ENCODE assay signal across 22 cellular contexts in the genomic region with DNA sequence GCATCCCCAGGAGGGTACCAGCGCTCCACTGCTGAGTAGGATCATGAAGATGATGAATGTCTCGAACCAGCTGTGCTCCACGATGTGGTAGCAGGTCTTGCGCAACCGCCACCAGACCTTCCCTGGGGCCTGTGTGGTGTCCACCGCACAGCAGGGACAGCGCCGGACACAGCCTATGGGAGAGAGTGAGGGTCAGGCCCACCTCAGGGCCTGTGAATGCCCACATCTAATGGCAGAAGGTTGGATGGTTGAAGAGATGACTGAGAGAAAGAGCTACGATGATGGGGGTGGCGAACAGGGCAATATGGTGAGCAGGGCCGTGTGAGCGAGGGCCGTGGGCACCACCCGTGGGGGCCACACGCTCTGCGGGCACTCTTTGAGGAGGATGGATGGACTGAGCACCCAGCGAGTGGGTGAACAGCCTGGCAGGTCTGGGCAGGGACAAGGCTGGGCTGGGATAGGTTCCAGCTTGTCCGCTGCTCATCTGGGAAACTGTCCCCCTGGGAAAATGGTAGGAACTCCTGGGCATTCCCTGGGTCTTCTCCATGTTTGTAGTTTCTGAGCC.
DNase-seq lines count a peak whose midpoint lies in the region; ATAC-seq and TF ChIP-seq lines count a peak whose summit lies in the region.
"Had no signal": no experiment of that assay in that cellular context is flagged by ENCODE, and none has a peak within 500 bp of the region (broad histone marks: within the 10 kb centered on the region; RNA-seq: fewer than 3 reads in every experiment).

No MANE protein-coding gene starts in this region.

- no peaks in the 10 kb centered on the region for H4K20me1 ChIP-seq in BLaER1 treated with 17β-estradiol and CSF1 and Interleukin-3, amounts not matched to agents 10 nM and 100 nM

- peaks cover 5 to 20% (median 13%) of the 10 kb centered on the region in 11 experiments; a peak in 16 of 22 replicates for H3K9me3 ChIP-seq in BLaER1 treated with 17β-estradiol and CSF1 and Interleukin-3, amounts not matched to agents 10 nM and 100 nM (replicated peaks in 1 of 11)
- peaks cover 0 to 17% (median 16%) of the 10 kb centered on the region in 4 donors for H3K9me3 ChIP-seq in esophagus muscularis mucosa
- H3K9me3 ChIP-seq: HAP-1, uterus had no signal

- H3K4me3 Mint-ChIP-seq in activated CD4-positive, alpha-beta T cell treated with anti-CD3 and anti-CD28 coated beads, Interleukin-2, amount 10 ng/mL, durations not matched to agents 7 days and 5 days = no peak overlapping the region
- no peak overlapping the region for H3K4me3 Mint-ChIP-seq in osteocyte (ENCODE audit: unreplicated experiment)
- H3K4me3 Mint-ChIP-seq: B cell, naive B cell had no signal

- DNase-seq in activated CD4-positive, alpha-beta T cell treated with anti-CD3 and anti-CD28 coated beads, Interleukin-2, amount 10 ng/mL, durations not matched to agents 7 days and 5 days = peak; percentile 2
- DNase-seq in activated CD4-positive, alpha-beta T cell treated with anti-CD3 and anti-CD28 coated beads for 4 hours = no peak
- DNase-seq in esophagus muscularis mucosa (ENCODE audit: extremely low spot score) = peak; percentile 78
- peak; percentile 76 for DNase-seq in osteocyte (ENCODE audit: extremely low spot score, unreplicated experiment)
- no peak for DNase-seq in NCI-H526 treated with DMSO at 0.1 percent for 48 hours (lab: John Stamatoyannopoulos, UW)
- no peak for DNase-seq in NAMALWA (ENCODE audit: low spot score)
- DNase-seq: hypothalamus; naive B cell; NCI-H1105 treated with DMSO at 0.1 percent for 48 hours; NCI-H2107; NCI-H510A treated with DMSO at 0.1 percent for 48 hours; stimulated activated CD4-positive, alpha-beta T cell treated with anti-CD3 and anti-CD28 coated beads, Interleukin-4, amount 100 ng/mL, for 1 hour; T1000; uterus had no signal

- H3K4me3 ChIP-seq in BLaER1 treated with 17β-estradiol and CSF1 and Interleukin-3, amounts not matched to agents 10 nM and 100 nM = no peak overlapping the region
- H3K4me3 ChIP-seq in esophagus muscularis mucosa = no peak overlapping the region
- H3K4me3 ChIP-seq: cardiac muscle cell, HAP-1, skin epidermis, uterus had no signal

- no peaks in the 10 kb centered on the region for H3K27me3 ChIP-seq in BLaER1 treated with 17β-estradiol and CSF1 and Interleukin-3, amounts not matched to agents 10 nM and 100 nM
- no peaks in the 10 kb centered on the region for H3K27me3 ChIP-seq in esophagus muscularis mucosa
- H3K27me3 ChIP-seq: foreskin keratinocyte, uterus had no signal

- H3K4me1 ChIP-seq in BLaER1 treated with 17β-estradiol and CSF1 and Interleukin-3, amounts not matched to agents 10 nM and 100 nM = peaks cover 9 to 28% (median 24%) of the 10 kb centered on the region in 10 experiments
- H3K4me1 ChIP-seq in esophagus muscularis mucosa = peaks cover 0 to 16% (median 0%) of the 10 kb centered on the region in 4 donors
- H3K4me1 ChIP-seq: foreskin keratinocyte, HAP-1, uterus had no signal

- POLR2A ChIA-PET in activated CD4-positive, alpha-beta T cell treated with anti-CD3 and anti-CD28 coated beads, Interleukin-2, amount 10 ng/mL, durations not matched to agents 7 days and 5 days (lab: Charles Lee) = no interaction called here

- 88% methylated on average over 17 of the region's 18 CpGs for WGBS in esophagus muscularis mucosa

- intact Hi-C loops in esophagus muscularis mucosa (cut with DNase I) = no loop called here

- H3K4me2 ChIP-seq in BLaER1 treated with 17β-estradiol and CSF1 and Interleukin-3, amounts not matched to agents 10 nM and 100 nM = peak overlapping the region in 7 of 11 experiments; percentile 5 to 48 (median 19); a peak in 9 of 22 replicates

- ATAC-seq in HG02763 (IDR thresholded peaks at IDR 0.05; ENCODE audit: unreplicated experiment) = no peak

- H3K27ac Mint-ChIP-seq in activated CD4-positive, alpha-beta T cell treated with anti-CD3 and anti-CD28 coated beads, Interleukin-2, amount 10 ng/mL, durations not matched to agents 7 days and 5 days = no peak overlapping the region
- no peak overlapping the region for H3K27ac Mint-ChIP-seq in osteocyte (ENCODE audit: unreplicated experiment)
- H3K27ac Mint-ChIP-seq: B cell, naive B cell had no signal

- CTCF ChIA-PET in activated CD4-positive, alpha-beta T cell treated with anti-CD3 and anti-CD28 coated beads, Interleukin-2, amount 10 ng/mL, durations not matched to agents 7 days and 5 days (lab: Charles Lee) = interaction anchor here (0.6 kb wide), 1 partner anchor 22 kb away, joined by 3 read pairs; no protein-coding TSS in a partner anchor

- no peak overlapping the region; a peak in 2 of 22 replicates for H3K27ac ChIP-seq in BLaER1 treated with 17β-estradiol and CSF1 and Interleukin-3, amounts not matched to agents 10 nM and 100 nM
- no peak overlapping the region for H3K27ac ChIP-seq in esophagus muscularis mucosa (replicated peaks in 1 of 4)
- H3K27ac ChIP-seq: cardiac muscle cell, epithelial cell of prostate, foreskin keratinocyte, skin epidermis, uterus had no signal

- H3K9ac ChIP-seq in BLaER1 treated with 17β-estradiol and CSF1 and Interleukin-3, amounts not matched to agents 10 nM and 100 nM = no peak overlapping the region

- TF ChIP-seq CTCF in esophagus muscularis mucosa (IDR thresholded peaks at IDR 0.05) (no peak), osteocyte (IDR thresholded peaks at IDR 0.05) (no peak)

- H3K27me3 Mint-ChIP-seq in activated CD4-positive, alpha-beta T cell treated with anti-CD3 and anti-CD28 coated beads, Interleukin-2, amount 10 ng/mL, durations not matched to agents 7 days and 5 days = no peaks in the 10 kb centered on the region
- H3K27me3 Mint-ChIP-seq in osteocyte (ENCODE audit: unreplicated experiment) = peaks cover 2% of the 10 kb centered on the region

- H3K36me3 ChIP-seq in BLaER1 treated with 17β-estradiol and CSF1 and Interleukin-3, amounts not matched to agents 10 nM and 100 nM = no peaks in the 10 kb centered on the region
- H3K36me3 ChIP-seq in esophagus muscularis mucosa = peaks cover 0 to 27% (median 0%) of the 10 kb centered on the region in 4 donors
- H3K36me3 ChIP-seq: cardiac muscle cell, HAP-1, uterus had no signal

- TF ChIP-seq POLR2A in esophagus muscularis mucosa (IDR thresholded peaks at IDR 0.05; ENCODE audit: low read depth) = no peak

- H3K36me3 Mint-ChIP-seq in activated CD4-positive, alpha-beta T cell treated with anti-CD3 and anti-CD28 coated beads, Interleukin-2, amount 10 ng/mL, durations not matched to agents 7 days and 5 days (ENCODE audit: low read depth) = no peaks in the 10 kb centered on the region
- H3K36me3 Mint-ChIP-seq in osteocyte (ENCODE audit: unreplicated experiment) = no peaks in the 10 kb centered on the region
- H3K36me3 Mint-ChIP-seq: naive B cell had no signal

- TF ChIP-seq EP300 in esophagus muscularis mucosa (IDR thresholded peaks at IDR 0.05) = no peak

- peaks cover 2% of the 10 kb centered on the region for H3K9me3 Mint-ChIP-seq in activated CD4-positive, alpha-beta T cell treated with anti-CD3 and anti-CD28 coated beads, Interleukin-2, amount 10 ng/mL, durations not matched to agents 7 days and 5 days
- peaks cover 10% of the 10 kb centered on the region for H3K9me3 Mint-ChIP-seq in osteocyte (ENCODE audit: unreplicated experiment)

- H3K4me1 Mint-ChIP-seq in activated CD4-positive, alpha-beta T cell treated with anti-CD3 and anti-CD28 coated beads, Interleukin-2, amount 10 ng/mL, durations not matched to agents 7 days and 5 days = no peaks in the 10 kb centered on the region
- H3K4me1 Mint-ChIP-seq in osteocyte (ENCODE audit: unreplicated experiment) = no peaks in the 10 kb centered on the region
- H3K4me1 Mint-ChIP-seq: B cell, naive B cell had no signal

Comparison
In these comparisons a context has a peak if more than half of its experiments do, and no peak if none do; other contexts are left out.
1. DNase-seq: peak in activated CD4-positive, alpha-beta T cell treated with anti-CD3 and anti-CD28 coated beads, Interleukin-2, amount 10 ng/mL, durations not matched to agents 7 days and 5 days (single experiment), esophagus muscularis mucosa (single experiment) and osteocyte (single experiment); none in activated CD4-positive, alpha-beta T cell treated with anti-CD3 and anti-CD28 coated beads for 4 hours (0 of 2), NCI-H526 treated with DMSO at 0.1 percent for 48 hours (single experiment) and NAMALWA (single experiment).